ENCODE assay signal across 21 cellular contexts in genomic region chr17:75823257-75824041, GRCh38. TPM values are rescaled to one million over a fixed set of nuclear protein-coding genes. Genes with fewer than 3 reads are reported as not detected.
DNase-seq lines count a peak whose midpoint lies in the region; ATAC-seq, FAIRE-seq and TF ChIP-seq lines count a peak whose summit lies in the region.
"Had no signal": no experiment of that assay in that cellular context is flagged by ENCODE, and none has a peak within 500 bp of the region (broad histone marks: within the 10 kb centered on the region; RNA-seq: fewer than 3 reads in every experiment).

No MANE protein-coding gene starts in this region.

- H3K27me3 ChIP-seq in BLaER1 (no peaks in the 10 kb centered on the region), body of pancreas (no peaks in the 10 kb centered on the region), pancreas (no peaks in the 10 kb centered on the region)
- H3K27me3 ChIP-seq in CD4-positive, alpha-beta T cell (ENCODE audit: control insufficient read depth, insufficient read depth, low read length) = no peaks in the 10 kb centered on the region

- H3K4me3 ChIP-seq in BLaER1 = no peak overlapping the region
- no peak overlapping the region for H3K4me3 ChIP-seq in body of pancreas
- no peak overlapping the region for H3K4me3 ChIP-seq in pancreas
- H3K4me3 ChIP-seq: smooth muscle cell had no signal

- peaks cover 27% of the 10 kb centered on the region for H3K4me1 Mint-ChIP-seq in CD4-positive, alpha-beta T cell (ENCODE audit: low read depth)

- no peak for DNase-seq in CD4-positive, alpha-beta T cell
- DNase-seq in body of pancreas = no peak
- peak in 3 of 6 donors; percentile 6 to 76 (median 17) for DNase-seq in pancreas
- DNase-seq in stimulated activated naive CD4-positive, alpha-beta T cell treated with Interleukin-2 at 50 U/mL for 16 hours (lab: John Stamatoyannopoulos, UW) = no peak
- no peak for DNase-seq in HuH-7 (ENCODE audit: low spot score)
- no peak for DNase-seq in EL
- DNase-seq: activated CD8-positive, alpha-beta memory T cell treated with anti-CD3 and anti-CD28 coated beads, Interleukin-2, amount 50 U/mL, for 4 hours; NCI-H1048; NCI-H2171; NCI-H510A treated with DMSO at 0.1 percent for 48 hours; PC-3; SHP77 treated with DMSO at 0.1 percent for 48 hours; SW 1271; T-helper 9 cell had no signal

- no peak for FAIRE-seq in pancreas (lab: Jason Lieb, UNC)
- FAIRE-seq: D721Med, H1 had no signal

- no peak overlapping the region for H3K4me2 ChIP-seq in BLaER1
- H3K4me2 ChIP-seq: smooth muscle cell had no signal

- ATAC-seq in CD4-positive, alpha-beta T cell (ENCODE audit: poor library complexity) = no peak
- ATAC-seq in body of pancreas = no peak
- no peak for ATAC-seq in pancreas
- ATAC-seq: activated naive CD4-positive, alpha-beta T cell treated with anti-CD3 and anti-CD28 coated beads, Interleukin-2, amount 50 U/mL, for 72 hours; activated T-helper 17 cell treated with anti-CD3 and anti-CD28 coated beads, Interleukin-2, amount 50 U/mL, for 72 hours; PC-3 had no signal

- H3K4me1 ChIP-seq in BLaER1 = peaks cover 37% of the 10 kb centered on the region
- H3K4me1 ChIP-seq in body of pancreas = peaks cover 37% of the 10 kb centered on the region
- peaks cover 12 to 23% (median 12%) of the 10 kb centered on the region in 3 donors for H3K4me1 ChIP-seq in pancreas

- H3K9me3 Mint-ChIP-seq in CD4-positive, alpha-beta T cell = no peaks in the 10 kb centered on the region
- H3K9me3 Mint-ChIP-seq: activated naive CD4-positive, alpha-beta T cell treated with anti-CD3 and anti-CD28 coated beads, Interleukin-2, amount 50 U/mL, for 72 hours; activated T-helper 17 cell treated with anti-CD3 and anti-CD28 coated beads, Interleukin-2, amount 50 U/mL, for 72 hours had no signal

- H3K27me3 Mint-ChIP-seq in CD4-positive, alpha-beta T cell = no peaks in the 10 kb centered on the region
- H3K27me3 Mint-ChIP-seq: activated T-helper 17 cell treated with anti-CD3 and anti-CD28 coated beads, Interleukin-2, amount 50 U/mL, for 72 hours had no signal

- H3K9ac ChIP-seq in BLaER1 = 0 out of 2 replicates have a peak overlapping the region, but pooled peaks have one; percentile 10

- 89 to 98% methylated on average over 9 to 26 of the region's 28 CpGs for WGBS in body of pancreas, 2 donors
- 84 to 88% methylated on average over 26 to 27 of the region's 28 CpGs for WGBS in pancreas, 2 donors

- no peaks in the 10 kb centered on the region for H3K9me3 ChIP-seq in BLaER1
- H3K9me3 ChIP-seq in CD4-positive, alpha-beta T cell (ENCODE audit: control insufficient read depth, low read length) = no peaks in the 10 kb centered on the region
- H3K9me3 ChIP-seq in body of pancreas = no peaks in the 10 kb centered on the region
- H3K9me3 ChIP-seq in pancreas = no peaks in the 10 kb centered on the region

- POLR2A ChIA-PET in CD4-positive, alpha-beta T cell (lab: Charles Lee) = interaction anchor here (0.6 to 4.2 kb wide), 7 partner anchors 16 to 43 kb away, joined by 3 to 25 read pairs (median 3); partner anchors contain the start of genes UNK and WBP2

- peaks cover 60% of the 10 kb centered on the region for H4K20me1 ChIP-seq in BLaER1

- peaks cover 47% of the 10 kb centered on the region for H3K36me3 Mint-ChIP-seq in CD4-positive, alpha-beta T cell (ENCODE audit: low read depth)
- H3K36me3 Mint-ChIP-seq: activated naive CD4-positive, alpha-beta T cell treated with anti-CD3 and anti-CD28 coated beads, Interleukin-2, amount 50 U/mL, for 72 hours had no signal

- no peak overlapping the region for H3K27ac Mint-ChIP-seq in CD4-positive, alpha-beta T cell
- H3K27ac Mint-ChIP-seq: activated T-helper 17 cell treated with anti-CD3 and anti-CD28 coated beads, Interleukin-2, amount 50 U/mL, for 72 hours had no signal

- TF ChIP-seq POLR2A in body of pancreas (IDR thresholded peaks at IDR 0.05) = no peak

- no peak overlapping the region for H3K4me3 Mint-ChIP-seq in CD4-positive, alpha-beta T cell
- H3K4me3 Mint-ChIP-seq: activated T-helper 17 cell treated with anti-CD3 and anti-CD28 coated beads, Interleukin-2, amount 50 U/mL, for 72 hours had no signal

- intact Hi-C loops in CD4-positive, alpha-beta T cell (cut with DNase I, micrococcal nuclease) = no loop called here
- intact Hi-C loops in body of pancreas (cut with DNase I) = no loop called here
- intact Hi-C loops in pancreas (cut with DNase I) = no loop called here

- TF ChIP-seq CTCF in CD4-positive, alpha-beta T cell (IDR thresholded peaks at IDR 0.05) = no peak
- TF ChIP-seq CTCF in body of pancreas (IDR thresholded peaks at IDR 0.05) (no peak), pancreas (IDR thresholded peaks at IDR 0.05) (no peak)

- H3K27ac ChIP-seq in BLaER1 (no peak overlapping the region), body of pancreas (peak overlapping the region; percentile 61 to 72 (median 62)), pancreas (peak overlapping the region; percentile 9 to 69 (median 48))
- H3K27ac ChIP-seq in CD4-positive, alpha-beta T cell (ENCODE audit: low read depth, low read length) = peak overlapping the region; percentile 41
- H3K27ac ChIP-seq: HL-60 had no signal

- CTCF ChIA-PET in CD4-positive, alpha-beta T cell (lab: Charles Lee) = interaction anchor here (0.9 kb wide), 1 partner anchor 70 kb away, joined by 3 read pairs; no protein-coding TSS in a partner anchor

- H3K36me3 ChIP-seq in BLaER1 = peaks cover 89% of the 10 kb centered on the region
- H3K36me3 ChIP-seq in body of pancreas (replicated peaks in 1 of 2; ENCODE audit: insufficient read depth in 1 of 2, low read depth in 2 of 2) = peaks cover 14 to 21% of the 10 kb centered on the region in 2 donors
- H3K36me3 ChIP-seq in pancreas = peaks cover 0 to 31% (median 16%) of the 10 kb centered on the region in 3 donors

RNA-seq across cellular contexts. Expression of gene UNC13D, which starts 20.8 kb away (rescaled TPM):
- 100 to 1,000 TPM; 110 to 112 TPM for total RNA-seq in CD4-positive, alpha-beta T cell
- total RNA-seq in body of pancreas = 10 to 100 TPM in 1 of 2 donors, 1 to 10 TPM in 1; 8.6 to 21.8 TPM
- 10 to 100 TPM in 3 of 6 donors, 1 to 10 TPM in 3; 4.7 to 23.6 (median 10.0) TPM for total RNA-seq in pancreas
- polyA plus RNA-seq in pancreas = 10 to 100 TPM; 17.9 to 29.0 TPM

RNA-seq across cellular contexts. Expression of gene WBP2, which starts 31.7 kb away (rescaled TPM):
- total RNA-seq in CD4-positive, alpha-beta T cell = 100 to 1,000 TPM in 1 of 2 experiments, 10 to 100 TPM in 1; 98.5 to 114 TPM
- total RNA-seq in body of pancreas (10 to 100 TPM; 44.2 to 49.5 TPM), pancreas (10 to 100 TPM; 56.0 to 83.5 (median 62.9) TPM)
- 100 to 1,000 TPM in 1 of 2 donors, 10 to 100 TPM in 1; 95.0 to 106 TPM for polyA plus RNA-seq in pancreas

RNA-seq across cellular contexts. Expression of gene UNK, which starts 38.8 kb away (rescaled TPM):
- 10 to 100 TPM; 33.7 to 36.1 TPM for total RNA-seq in CD4-positive, alpha-beta T cell
- 10 to 100 TPM; 18.4 to 59.7 TPM for total RNA-seq in body of pancreas
- 10 to 100 TPM; 12.8 to 18.0 (median 14.0) TPM for total RNA-seq in pancreas
- 10 to 100 TPM; 28.7 to 28.9 TPM for polyA plus RNA-seq in pancreas

RNA-seq across cellular contexts. Expression of gene TRIM47, which starts 54.9 kb away (rescaled TPM):
- total RNA-seq in CD4-positive, alpha-beta T cell = 1 to 10 TPM; 2.3 to 2.8 TPM
- total RNA-seq in body of pancreas (10 to 100 TPM; 39.6 to 41.8 TPM), pancreas (10 to 100 TPM in 4 of 6 donors, 1 to 10 TPM in 2; 4.2 to 58.2 (median 17.6) TPM)
- 10 to 100 TPM; 34.1 to 35.9 TPM for polyA plus RNA-seq in pancreas

RNA-seq across cellular contexts. Expression of gene GALK1, which starts 58.5 kb away (rescaled TPM):
- total RNA-seq in CD4-positive, alpha-beta T cell = 1 to 10 TPM; 5.9 to 6.0 TPM
- total RNA-seq in body of pancreas (10 to 100 TPM; 27.4 to 27.5 TPM), pancreas (10 to 100 TPM; 18.0 to 23.2 (median 19.6) TPM)
- 10 to 100 TPM; 25.5 to 29.8 TPM for polyA plus RNA-seq in pancreas

Comparison
In these comparisons a context has a peak if more than half of its experiments do, and no peak if none do; other contexts are left out.
1. RNA of gene UNC13D, which starts 20.8 kb away (total RNA-seq): 110 to 112 TPM in CD4-positive, alpha-beta T cell; 8.6 to 21.8 TPM in body of pancreas and 4.7 to 23.6 TPM in pancreas; every median in the first group is over 4 times any median in the second.